In the genomic region with DNA sequence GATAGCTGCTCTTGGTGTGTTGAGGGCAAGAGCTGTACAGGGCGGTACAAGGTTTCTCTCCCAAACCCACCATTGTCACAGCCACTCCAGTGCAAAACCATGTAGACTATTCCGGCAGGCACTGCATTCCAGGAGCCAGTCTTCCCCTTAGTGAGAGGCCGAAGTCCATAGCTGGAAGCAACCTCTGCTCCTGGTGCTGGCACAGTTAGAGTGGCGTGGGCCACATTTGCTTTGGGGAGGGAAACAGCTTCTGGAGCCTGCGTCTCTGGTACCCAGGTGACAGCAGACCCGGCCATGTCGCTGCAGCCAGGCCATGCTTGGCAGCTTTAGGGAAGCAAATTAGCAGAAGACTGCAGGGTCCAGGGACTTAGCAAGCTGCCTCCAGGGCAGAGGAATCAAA, we compare ENCODE assay signal across 16 cellular contexts.
DNase-seq lines count a peak whose midpoint lies in the region; ATAC-seq and TF ChIP-seq lines count a peak whose summit lies in the region.
"Had no signal": no experiment of that assay in that cellular context is flagged by ENCODE, and none has a peak within 500 bp of the region (broad histone marks: within the 10 kb centered on the region; RNA-seq: fewer than 3 reads in every experiment).

No MANE protein-coding gene starts in this region.

- H3K4me1 ChIP-seq in liver (ENCODE audit: control insufficient read depth in 4 of 4, insufficient read depth in 4 of 4, low read length in 3 of 4) (peaks cover 0 to 9% (median 4%) of the 10 kb centered on the region in 4 donors), osteoblast (ENCODE audit: insufficient read depth, low read length) (no peaks in the 10 kb centered on the region)
- H3K4me1 ChIP-seq: A549 had no signal

- WGBS in liver: 43% methylated on average over 7 of the region's 7 CpGs
- 66 to 74% methylated on average over 7 of the region's 7 CpGs for WGBS in lower leg skin, 2 donors

- H2AFZ ChIP-seq in osteoblast (ENCODE audit: low read length): no peak overlapping the region
- H2AFZ ChIP-seq: GM23248 had no signal

- H3K27ac ChIP-seq in liver (ENCODE audit: low read depth in 1 of 2, low read length in 2 of 2) (no peak overlapping the region), osteoblast (ENCODE audit: low read depth, low read length) (no peak overlapping the region)
- H3K27ac ChIP-seq: A549, GM23248 had no signal

- H3K27me3 ChIP-seq in liver (ENCODE audit: control insufficient read depth in 4 of 4, insufficient read depth in 4 of 4, low read length in 3 of 4) (no peaks in the 10 kb centered on the region), osteoblast (ENCODE audit: insufficient read depth, low read length) (no peaks in the 10 kb centered on the region)

- H3K36me3 Mint-ChIP-seq in nephron progenitor cell (ENCODE audit: low read depth): no peaks in the 10 kb centered on the region
- H3K36me3 Mint-ChIP-seq: CD14-positive monocyte; CD8-positive, alpha-beta T cell had no signal

- H3K4me1 Mint-ChIP-seq in nephron progenitor cell: peaks cover 5% of the 10 kb centered on the region
- H3K4me1 Mint-ChIP-seq: CD14-positive monocyte had no signal

- DNase-seq in G401 (ENCODE audit: low spot score): peak; percentile 25
- peak; percentile 18 for DNase-seq in SW480 (ENCODE audit: low spot score)
- peak; percentile 80 for DNase-seq in osteoblast (ENCODE audit: insufficient read length, low spot score, missing footprints)
- no peak for DNase-seq in nephron progenitor cell
- no peak for DNase-seq in lower leg skin (ENCODE audit: low spot score in 2 of 2)
- DNase-seq: CD8-positive, alpha-beta T cell; COR-L47; DMS153; DMS79 treated with DMSO at 0.1 percent for 48 hours; EL; GDM1; GM23248 had no signal

- no peak for TF ChIP-seq POLR2A in lower leg skin (IDR thresholded peaks at IDR 0.05)

- H4K20me1 ChIP-seq in osteoblast (ENCODE audit: insufficient read depth, low read length): no peaks in the 10 kb centered on the region

- ATAC-seq in GM21717 (IDR thresholded peaks at IDR 0.05; ENCODE audit: unreplicated experiment): no peak
- ATAC-seq: A549; CD8-positive, alpha-beta T cell had no signal

- no peak for TF ChIP-seq RAD21 in liver (IDR thresholded peaks at IDR 0.05)

- H3K9ac ChIP-seq in liver (ENCODE audit: low read depth in 1 of 2, low read length in 2 of 2): no peak overlapping the region
- H3K9ac ChIP-seq: GM23248 had no signal

- H3K27me3 Mint-ChIP-seq in nephron progenitor cell (ENCODE audit: low read depth, poor library complexity): peaks cover 4% of the 10 kb centered on the region

- no peak overlapping the region for H3K4me2 ChIP-seq in osteoblast (ENCODE audit: insufficient read depth, low read length)
- H3K4me2 ChIP-seq: A549 had no signal

- no peak overlapping the region for H3K27ac Mint-ChIP-seq in nephron progenitor cell
- H3K27ac Mint-ChIP-seq: CD14-positive monocyte; CD8-positive, alpha-beta T cell had no signal

- H3K4me3 ChIP-seq in liver (ENCODE audit: low read depth in 1 of 3, low read length in 3 of 3) (no peak overlapping the region), osteoblast (ENCODE audit: insufficient read depth, low read length) (no peak overlapping the region), lower leg skin (ENCODE audit: low read depth, poor library complexity, severe bottlenecking) (no peak overlapping the region)
- H3K4me3 ChIP-seq: A549, GM23248 had no signal

- no peak overlapping the region for H3K4me3 Mint-ChIP-seq in nephron progenitor cell
- H3K4me3 Mint-ChIP-seq: CD14-positive monocyte; CD8-positive, alpha-beta T cell had no signal

- no peaks in the 10 kb centered on the region for H3K79me2 ChIP-seq in osteoblast (ENCODE audit: insufficient read depth, low read length)

- in situ Hi-C loops in G401 (cut with HindIII; ENCODE audit: low sequenced_read_pairs): no loop called here

- H3K36me3 ChIP-seq in liver (ENCODE audit: control insufficient read depth in 4 of 4, insufficient read depth in 3 of 4, low read depth in 1 of 4, low read length in 3 of 4): no peaks in the 10 kb centered on the region
- no peaks in the 10 kb centered on the region for H3K36me3 ChIP-seq in osteoblast (ENCODE audit: insufficient read depth, low read length)

- H3K9me3 ChIP-seq in liver (ENCODE audit: control insufficient read depth in 4 of 4, low read length in 3 of 4) (no peaks in the 10 kb centered on the region), osteoblast (ENCODE audit: low read depth, low read length) (no peaks in the 10 kb centered on the region)
- H3K9me3 ChIP-seq: A549 had no signal

- H3K9me3 Mint-ChIP-seq in nephron progenitor cell: no peaks in the 10 kb centered on the region

- TF ChIP-seq CTCF in liver (IDR thresholded peaks at IDR 0.05; ENCODE audit: low read depth, low read length, missing input control) (no peak), osteoblast (IDR thresholded peaks at IDR 0.05; ENCODE audit: extremely low read depth, low read depth, low read length) (no peak), nephron progenitor cell (IDR thresholded peaks at IDR 0.05) (no peak), lower leg skin (IDR thresholded peaks at IDR 0.05) (no peak)

- intact Hi-C loops in lower leg skin (cut with DNase I; ENCODE audit: low total_unique reads): no loop called here

TF ChIP-seq in liver, 16 proteins besides CTCF, POLR2A, EP300 and RAD21:
- TF ChIP-seq JUND (IDR thresholded peaks at IDR 0.05) (no peak), HNF4A (conservative IDR thresholded peaks at IDR 0.05) (peak; percentile 58 to 77), HNF4G (IDR thresholded peaks at IDR 0.05) (peak; percentile 14), SP1 (IDR thresholded peaks at IDR 0.05) (peak; percentile 16)
- TF ChIP-seq, protein P1, sequence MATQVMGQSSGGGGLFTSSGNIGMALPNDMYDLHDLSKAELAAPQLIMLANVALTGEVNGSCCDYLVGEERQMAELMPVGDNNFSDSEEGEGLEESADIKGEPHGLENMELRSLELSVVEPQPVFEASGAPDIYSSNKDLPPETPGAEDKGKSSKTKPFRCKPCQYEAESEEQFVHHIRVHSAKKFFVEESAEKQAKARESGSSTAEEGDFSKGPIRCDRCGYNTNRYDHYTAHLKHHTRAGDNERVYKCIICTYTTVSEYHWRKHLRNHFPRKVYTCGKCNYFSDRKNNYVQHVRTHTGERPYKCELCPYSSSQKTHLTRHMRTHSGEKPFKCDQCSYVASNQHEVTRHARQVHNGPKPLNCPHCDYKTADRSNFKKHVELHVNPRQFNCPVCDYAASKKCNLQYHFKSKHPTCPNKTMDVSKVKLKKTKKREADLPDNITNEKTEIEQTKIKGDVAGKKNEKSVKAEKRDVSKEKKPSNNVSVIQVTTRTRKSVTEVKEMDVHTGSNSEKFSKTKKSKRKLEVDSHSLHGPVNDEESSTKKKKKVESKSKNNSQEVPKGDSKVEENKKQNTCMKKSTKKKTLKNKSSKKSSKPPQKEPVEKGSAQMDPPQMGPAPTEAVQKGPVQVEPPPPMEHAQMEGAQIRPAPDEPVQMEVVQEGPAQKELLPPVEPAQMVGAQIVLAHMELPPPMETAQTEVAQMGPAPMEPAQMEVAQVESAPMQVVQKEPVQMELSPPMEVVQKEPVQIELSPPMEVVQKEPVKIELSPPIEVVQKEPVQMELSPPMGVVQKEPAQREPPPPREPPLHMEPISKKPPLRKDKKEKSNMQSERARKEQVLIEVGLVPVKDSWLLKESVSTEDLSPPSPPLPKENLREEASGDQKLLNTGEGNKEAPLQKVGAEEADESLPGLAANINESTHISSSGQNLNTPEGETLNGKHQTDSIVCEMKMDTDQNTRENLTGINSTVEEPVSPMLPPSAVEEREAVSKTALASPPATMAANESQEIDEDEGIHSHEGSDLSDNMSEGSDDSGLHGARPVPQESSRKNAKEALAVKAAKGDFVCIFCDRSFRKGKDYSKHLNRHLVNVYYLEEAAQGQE (IDR thresholded peaks at IDR 0.05): no peak

Comparison
In these comparisons a context has a peak if more than half of its experiments do, and no peak if none do; other contexts are left out.
1. DNase-seq: peak in G401 (single experiment), SW480 (single experiment) and osteoblast (single experiment); none in nephron progenitor cell (single experiment) and lower leg skin (0 of 2).